8 cellular contexts compared by ENCODE assay signal in the genomic region with DNA sequence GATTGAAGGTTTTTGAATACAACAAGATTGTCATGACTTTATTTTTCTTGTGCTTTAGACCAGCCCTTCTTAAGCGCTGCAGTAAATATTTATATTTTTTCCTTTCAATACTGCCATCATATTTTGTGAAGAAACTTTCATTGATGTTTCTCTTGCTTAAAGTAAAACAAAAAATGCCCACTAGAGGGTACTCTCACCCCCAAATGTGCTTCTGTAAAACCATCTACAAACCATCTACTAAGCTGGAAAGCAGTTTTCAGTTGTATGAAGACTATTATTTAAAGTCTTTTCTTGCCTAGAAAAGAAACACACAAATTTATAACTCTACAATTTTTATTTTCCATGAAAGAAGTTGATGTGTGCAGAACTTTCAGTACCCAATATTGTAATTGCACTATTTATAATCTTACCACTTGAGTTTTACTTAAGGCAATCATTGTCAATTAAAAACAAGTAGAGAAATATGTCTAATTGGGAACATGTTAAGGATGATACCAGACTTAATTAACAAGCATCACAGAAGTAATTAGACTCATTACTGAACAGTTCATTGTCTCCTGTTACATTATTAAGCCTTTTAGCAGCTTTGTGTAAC. TPM values are rescaled to one million over a fixed set of nuclear protein-coding genes. Genes with fewer than 3 reads are reported as not detected.
DNase-seq lines count a peak whose midpoint lies in the region; ATAC-seq and TF ChIP-seq lines count a peak whose summit lies in the region.
"Had no signal": no experiment of that assay in that cellular context is flagged by ENCODE, and none has a peak within 500 bp of the region (broad histone marks: within the 10 kb centered on the region; RNA-seq: fewer than 3 reads in every experiment).

No MANE protein-coding gene starts in this region.

- peak; percentile 56 for ATAC-seq in HG02678 (IDR thresholded peaks at IDR 0.05; ENCODE audit: unreplicated experiment)

- peaks cover 2% of the 10 kb centered on the region for H3K27me3 Mint-ChIP-seq in nephron progenitor cell (ENCODE audit: low read depth, poor library complexity)
- H3K27me3 Mint-ChIP-seq in activated naive CD4-positive, alpha-beta T cell treated with anti-CD3 and anti-CD28 coated beads for 36 hours (ENCODE audit: low read depth): no peaks in the 10 kb centered on the region
- H3K27me3 Mint-ChIP-seq: activated B cell treated with CpG ODN at 0.5 μM for 24 hours had no signal

- peaks cover 5% of the 10 kb centered on the region for H3K4me1 Mint-ChIP-seq in nephron progenitor cell
- H3K4me1 Mint-ChIP-seq in activated naive CD4-positive, alpha-beta T cell treated with anti-CD3 and anti-CD28 coated beads for 36 hours (ENCODE audit: low read depth): no peaks in the 10 kb centered on the region
- H3K4me1 Mint-ChIP-seq: activated B cell treated with CpG ODN at 0.5 μM for 24 hours had no signal

- intact Hi-C loops in activated naive CD4-positive, alpha-beta T cell treated with anti-CD3 and anti-CD28 coated beads for 36 hours (cut with micrococcal nuclease): loop anchor here (1.0 kb wide), 1 partner anchor 256 kb away; no protein-coding TSS in a partner anchor

- H3K27ac Mint-ChIP-seq in nephron progenitor cell: no peak overlapping the region
- H3K27ac Mint-ChIP-seq in activated naive CD4-positive, alpha-beta T cell treated with anti-CD3 and anti-CD28 coated beads for 36 hours: no peak overlapping the region
- H3K27ac Mint-ChIP-seq: activated B cell treated with CpG ODN at 0.5 μM for 24 hours had no signal

- peaks cover 47% of the 10 kb centered on the region for H3K36me3 Mint-ChIP-seq in nephron progenitor cell (ENCODE audit: low read depth)
- H3K36me3 Mint-ChIP-seq in activated naive CD4-positive, alpha-beta T cell treated with anti-CD3 and anti-CD28 coated beads for 36 hours (ENCODE audit: low read depth): peaks cover 12% of the 10 kb centered on the region

- H3K4me3 Mint-ChIP-seq in nephron progenitor cell: no peak overlapping the region
- no peak overlapping the region for H3K4me3 Mint-ChIP-seq in activated naive CD4-positive, alpha-beta T cell treated with anti-CD3 and anti-CD28 coated beads for 36 hours
- H3K4me3 Mint-ChIP-seq: activated B cell treated with CpG ODN at 0.5 μM for 24 hours had no signal

- no peaks in the 10 kb centered on the region for H3K9me3 Mint-ChIP-seq in nephron progenitor cell
- H3K9me3 Mint-ChIP-seq in activated naive CD4-positive, alpha-beta T cell treated with anti-CD3 and anti-CD28 coated beads for 36 hours: no peaks in the 10 kb centered on the region
- H3K9me3 Mint-ChIP-seq: activated B cell treated with CpG ODN at 0.5 μM for 24 hours had no signal

- TF ChIP-seq CTCF in choroid plexus epithelial cell (conservative IDR thresholded peaks at IDR 0.05; ENCODE audit: low read depth, low read length) (peak; percentile 59), nephron progenitor cell (IDR thresholded peaks at IDR 0.05) (peak; percentile 75)

- DNase-seq in GDM1 (lab: John Stamatoyannopoulos, UW): peak; percentile 9
- peak; percentile 42 for DNase-seq in NCI-H446 treated with DMSO at 0.1 percent for 48 hours (lab: John Stamatoyannopoulos, UW)
- peak; percentile 78 for DNase-seq in choroid plexus epithelial cell (ENCODE audit: low read depth)
- DNase-seq in nephron progenitor cell: no peak
- no peak for DNase-seq in activated naive CD4-positive, alpha-beta T cell treated with anti-CD3 and anti-CD28 coated beads for 36 hours
- no peak for DNase-seq in middle frontal gyrus (ENCODE audit: extremely low spot score, low spot score)
- DNase-seq: activated B cell treated with CpG ODN at 0.5 μM for 24 hours had no signal

- H3K4me3 ChIP-seq in choroid plexus epithelial cell (ENCODE audit: low read depth, low read length): no peak overlapping the region

- CTCF ChIA-PET in activated naive CD4-positive, alpha-beta T cell treated with anti-CD3 and anti-CD28 coated beads for 36 hours (lab: Charles Lee): interaction anchor here (0.7 to 3.4 kb wide), 5 partner anchors 11 to 818 kb away, joined by 3 to 13 read pairs (median 9); partner anchors contain the start of genes LEPR and LEPROT

RNA-seq across cellular contexts. Expression of gene LEPR, which starts 10.7 kb away (rescaled TPM):
- total RNA-seq in activated naive CD4-positive, alpha-beta T cell treated with anti-CD3 and anti-CD28 coated beads for 36 hours: 1 to 10 TPM; 2.0 to 2.5 TPM

RNA-seq across cellular contexts. Expression of gene LEPROT, which starts 10.7 kb away (rescaled TPM):
- 10 to 100 TPM in 1 of 2 experiments, 1 to 10 TPM in 1; 7.2 to 14.2 TPM for total RNA-seq in activated naive CD4-positive, alpha-beta T cell treated with anti-CD3 and anti-CD28 coated beads for 36 hours

Comparison
In these comparisons a context has a peak if more than half of its experiments do, and no peak if none do; other contexts are left out.
1. DNase-seq: peak in GDM1 (single experiment), NCI-H446 treated with DMSO at 0.1 percent for 48 hours (single experiment) and choroid plexus epithelial cell (single experiment); none in nephron progenitor cell (single experiment), activated naive CD4-positive, alpha-beta T cell treated with anti-CD3 and anti-CD28 coated beads for 36 hours (single experiment) and middle frontal gyrus (single experiment).